ENCODE assay signal across 8 cellular contexts in the genomic region with DNA sequence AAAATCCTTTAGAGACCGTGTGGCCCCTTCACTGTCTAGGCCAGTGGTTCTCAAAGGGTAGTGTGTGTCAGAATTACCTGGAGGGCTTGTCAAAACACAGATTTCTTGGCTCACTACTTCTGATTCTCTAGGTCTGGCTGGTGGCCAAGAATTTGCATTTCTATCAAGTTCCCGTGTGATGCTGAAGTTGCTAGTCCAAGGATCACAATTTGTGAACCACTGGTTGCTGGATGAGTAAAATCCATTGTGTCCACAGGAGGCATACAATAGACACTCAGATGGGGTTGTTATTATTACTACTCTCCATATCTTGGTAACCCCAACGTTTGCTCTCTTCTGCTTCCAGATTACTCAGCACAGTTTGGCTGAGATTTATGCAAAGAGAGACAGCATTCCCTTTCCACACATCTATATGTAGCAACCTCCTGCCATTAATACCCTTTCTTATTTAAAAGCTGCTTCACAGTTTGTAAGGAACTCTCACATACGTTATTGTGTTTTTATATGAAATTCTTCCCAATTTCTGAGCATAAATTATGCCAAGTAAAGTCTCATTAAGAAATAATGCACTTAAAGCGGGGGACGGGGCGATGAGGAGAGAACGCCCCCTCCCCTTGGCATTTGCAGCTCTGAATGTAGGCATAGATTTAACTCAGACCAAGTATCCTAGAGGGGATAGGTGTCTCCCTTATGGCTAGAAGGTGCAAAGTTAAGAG. TPM values are rescaled to one million over a fixed set of nuclear protein-coding genes. Genes with fewer than 3 reads are reported as not detected.
A peak's percentile ranks its signal among the peaks of the same experiment; 100 is the strongest.
DNase-seq lines count a peak whose midpoint lies in the region; ATAC-seq and TF ChIP-seq lines count a peak whose summit lies in the region.

No MANE protein-coding gene starts in this region.

- peak in 1 of 2 donors; percentile 14 for ATAC-seq in upper lobe of left lung (ENCODE audit: low FRiP score in 2 of 2)
- no peak for ATAC-seq in HG03025 (IDR thresholded peaks at IDR 0.05; ENCODE audit: low FRiP score, unreplicated experiment)

- H3K36me3 ChIP-seq in upper lobe of left lung: no peaks in the 10 kb centered on the region

- no peaks in the 10 kb centered on the region for H3K27me3 ChIP-seq in upper lobe of left lung

- H3K9me3 ChIP-seq in upper lobe of left lung: no peaks in the 10 kb centered on the region

- peak overlapping the region; percentile 37 for H3K4me3 ChIP-seq in GM12865 (ENCODE audit: low read depth, low read length)
- H3K4me3 ChIP-seq in upper lobe of left lung: peak overlapping the region; percentile 39 to 80 (median 70)

- peaks cover 22 to 36% (median 30%) of the 10 kb centered on the region in 4 donors for H3K4me1 ChIP-seq in upper lobe of left lung

- WGBS in upper lobe of left lung, 2 donors: 14 to 15% methylated on average over 8 of the region's 8 CpGs

- H3K27ac ChIP-seq in caudate nucleus (ENCODE audit: low read depth, low read length) (peak overlapping the region; percentile 76), upper lobe of left lung (peak overlapping the region in 1 of 4 donors; percentile 30)

- no peak for TF ChIP-seq POLR2A in upper lobe of left lung (IDR thresholded peaks at IDR 0.05)

- TF ChIP-seq CTCF in GM12865 (IDR thresholded peaks at IDR 0.05; ENCODE audit: insufficient read depth, low read depth, low read length, missing control alignments) (no peak), upper lobe of left lung (IDR thresholded peaks at IDR 0.05) (peak in 1 of 6 experiments; percentile 6)

- no peak for TF ChIP-seq EP300 in upper lobe of left lung (IDR thresholded peaks at IDR 0.05)

- DNase-seq in GM12865 (ENCODE audit: low read depth) (no peak), NCI-H345 treated with DMSO at 0.1 percent for 48 hours (lab: John Stamatoyannopoulos, UW; ENCODE audit: unreplicated experiment) (peak; percentile 30), caudate nucleus (lab: John Stamatoyannopoulos, UW) (no peak), medulla oblongata (ENCODE audit: extremely low spot score) (peak; percentile 56), upper lobe of left lung (no peak), T-helper 9 cell (no peak), mucosa of gallbladder (ENCODE audit: low spot score) (no peak)

RNA-seq across cellular contexts. Expression of gene TMCC2, which starts 0.7 kb away (rescaled TPM):
- 1 to 10 TPM; 1.3 to 7.2 (median 3.8) TPM for total RNA-seq in upper lobe of left lung
- 2.8 TPM for total RNA-seq in mucosa of gallbladder

RNA-seq across cellular contexts. Expression of gene DSTYK, which starts 15.5 kb away (rescaled TPM):
- 10 to 100 TPM in 3 of 6 donors, 1 to 10 TPM in 3; 8.4 to 15.7 (median 10.6) TPM for total RNA-seq in upper lobe of left lung
- 12.4 TPM for total RNA-seq in mucosa of gallbladder

Comparison
In these comparisons a context has a peak if more than half of its experiments do, and no peak if none do; other contexts are left out.
1. DNase-seq: peak in NCI-H345 treated with DMSO at 0.1 percent for 48 hours (single experiment) and medulla oblongata (single experiment); none in GM12865 (single experiment), caudate nucleus (0 of 61), upper lobe of left lung (0 of 2), T-helper 9 cell (single experiment) and mucosa of gallbladder (single experiment).